In the genomic region with DNA sequence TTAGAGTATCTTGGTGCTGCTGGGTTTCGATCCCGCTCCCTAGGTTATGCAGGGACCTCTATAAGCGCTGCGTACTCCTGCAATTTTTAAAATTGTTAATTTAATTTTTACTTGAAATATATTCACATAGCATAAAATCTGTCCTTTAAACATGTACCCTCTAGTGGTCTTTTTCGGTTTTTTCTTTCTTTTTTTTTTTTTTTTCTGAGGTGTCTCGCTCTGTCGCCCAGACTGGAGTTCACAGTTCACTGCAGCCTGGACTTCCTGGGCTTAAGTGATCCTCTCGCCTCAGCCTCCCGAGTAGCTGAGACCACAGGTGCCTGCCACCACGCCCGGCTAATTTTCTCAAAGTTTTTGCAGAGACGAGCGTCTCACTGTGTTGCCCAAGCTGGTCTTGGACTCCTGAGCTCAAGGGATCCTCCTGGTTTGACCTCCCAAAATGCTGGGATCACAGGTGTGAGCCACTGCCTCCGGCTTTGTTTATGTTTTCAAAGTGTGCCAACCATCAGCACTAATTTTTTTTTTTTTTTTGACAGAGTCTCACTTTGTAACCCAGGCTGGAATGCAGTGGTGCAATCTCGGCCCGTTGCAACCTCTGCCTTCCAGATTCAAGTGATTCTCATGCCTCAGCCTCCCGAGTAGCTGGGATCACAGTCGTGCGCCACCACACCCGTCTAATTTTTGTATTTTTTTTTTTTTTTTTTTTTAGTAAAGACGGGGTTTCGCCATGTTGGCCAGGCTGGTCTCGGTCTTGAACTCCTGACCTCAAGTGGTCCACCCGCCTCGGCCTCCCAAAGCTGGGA, we compare ENCODE assay signal across 1 cellular context.
TF ChIP-seq lines count a peak whose summit lies in the region.

No MANE protein-coding gene starts in this region.

TF ChIP-seq in HepG2, 621 proteins besides CTCF, POLR2A, EP300 and RAD21 (continued from another document and continues in another):
- TF ChIP-seq, protein P1, sequence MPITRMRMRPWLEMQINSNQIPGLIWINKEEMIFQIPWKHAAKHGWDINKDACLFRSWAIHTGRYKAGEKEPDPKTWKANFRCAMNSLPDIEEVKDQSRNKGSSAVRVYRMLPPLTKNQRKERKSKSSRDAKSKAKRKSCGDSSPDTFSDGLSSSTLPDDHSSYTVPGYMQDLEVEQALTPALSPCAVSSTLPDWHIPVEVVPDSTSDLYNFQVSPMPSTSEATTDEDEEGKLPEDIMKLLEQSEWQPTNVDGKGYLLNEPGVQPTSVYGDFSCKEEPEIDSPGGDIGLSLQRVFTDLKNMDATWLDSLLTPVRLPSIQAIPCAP (CRISPR knock-in tag; IDR thresholded peaks at IDR 0.05; ENCODE audit: low read depth), result no peak
- TF ChIP-seq CCAR2 (optimal IDR thresholded peaks at IDR 0.05; ENCODE audit: low read depth, low read length) (no peak), CSRNP1 (CRISPR knock-in tag; IDR thresholded peaks at IDR 0.05) (no peak), HMGXB3 (CRISPR knock-in tag; IDR thresholded peaks at IDR 0.05; ENCODE audit: borderline replicate concordance) (no peak; the same call in 1 of the 2 replicates), ZNF275 (CRISPR knock-in tag; IDR thresholded peaks at IDR 0.05; ENCODE audit: borderline replicate concordance) (peak; percentile 4; the same call in 1 of the 2 replicates), ZNF784 (CRISPR knock-in tag; IDR thresholded peaks at IDR 0.05; ENCODE audit: borderline replicate concordance) (peak; percentile 44; the same call in 1 of the 2 replicates), ZXDC (CRISPR knock-in tag; IDR thresholded peaks at IDR 0.05) (no peak), CEBPG (CRISPR knock-in tag; IDR thresholded peaks at IDR 0.05) (no peak), ZNF224 (CRISPR knock-in tag; IDR thresholded peaks at IDR 0.05) (no peak), KLF12 (CRISPR knock-in tag; IDR thresholded peaks at IDR 0.05; ENCODE audit: borderline replicate concordance) (0 out of 2 replicates have a peak, but pooled peaks have one; percentile 9), GABPB1 (CRISPR knock-in tag; IDR thresholded peaks at IDR 0.05) (0 out of 2 replicates have a peak, but pooled peaks have one; percentile 8), SSRP1 (CRISPR knock-in tag; IDR thresholded peaks at IDR 0.05) (no peak), ZNF234 (CRISPR knock-in tag; conservative IDR thresholded peaks at IDR 0.05) (no peak), ESRRA (CRISPR knock-in tag; IDR thresholded peaks at IDR 0.05; ENCODE audit: low read depth) (no peak; the same call in 1 of the 2 replicates), ZNF607 (CRISPR knock-in tag; IDR thresholded peaks at IDR 0.05; ENCODE audit: borderline replicate concordance) (no peak), NAIF1 (CRISPR knock-in tag; IDR thresholded peaks at IDR 0.05; ENCODE audit: borderline replicate concordance) (no peak), ZNF235 (CRISPR knock-in tag; IDR thresholded peaks at IDR 0.05; ENCODE audit: borderline replicate concordance) (no peak), KLF11 (CRISPR knock-in tag; IDR thresholded peaks at IDR 0.05) (no peak), HNRNPUL1 (IDR thresholded peaks at IDR 0.05; ENCODE audit: low read depth, low read length) (no peak), ZFP90 (CRISPR knock-in tag; IDR thresholded peaks at IDR 0.05; ENCODE audit: borderline replicate concordance) (0 out of 2 replicates have a peak, but pooled peaks have one; percentile 64), ZNF121 (CRISPR knock-in tag; IDR thresholded peaks at IDR 0.05) (peak; percentile 76), EED (CRISPR knock-in tag; IDR thresholded peaks at IDR 0.05) (no peak), TAF1 (CRISPR knock-in tag; IDR thresholded peaks at IDR 0.05) (no peak), HOXA3 (CRISPR knock-in tag; IDR thresholded peaks at IDR 0.05) (no peak; the same call in none of the 2 replicates), ZNF317 (CRISPR knock-in tag; IDR thresholded peaks at IDR 0.05) (0 out of 2 replicates have a peak, but pooled peaks have one; percentile 51), ETV5 (CRISPR knock-in tag; IDR thresholded peaks at IDR 0.05; ENCODE audit: borderline replicate concordance) (no peak), NONO (IDR thresholded peaks at IDR 0.05) (no peak), NONO (CRISPR knock-in tag; conservative IDR thresholded peaks at IDR 0.05) (no peak; the same call in 1 of the 2 replicates), CC2D1A (CRISPR knock-in tag; IDR thresholded peaks at IDR 0.05) (no peak), ATAD3A (CRISPR knock-in tag; IDR thresholded peaks at IDR 0.05) (no peak), SP2 (CRISPR knock-in tag; IDR thresholded peaks at IDR 0.05) (no peak), ISL2 (CRISPR knock-in tag; IDR thresholded peaks at IDR 0.05) (0 out of 2 replicates have a peak, but pooled peaks have one; percentile 7), U2AF1 (optimal IDR thresholded peaks at IDR 0.05; ENCODE audit: low read depth, low read length) (no peak), TBX2 (CRISPR knock-in tag; IDR thresholded peaks at IDR 0.05; ENCODE audit: borderline replicate concordance) (peak; percentile 6; the same call in 1 of the 2 replicates), THRA (CRISPR knock-in tag; IDR thresholded peaks at IDR 0.05; ENCODE audit: borderline replicate concordance) (no peak), ZNF546 (CRISPR knock-in tag; conservative IDR thresholded peaks at IDR 0.05) (no peak), KDM5B (CRISPR knock-in tag; IDR thresholded peaks at IDR 0.05; ENCODE audit: borderline replicate concordance) (no peak; the same call in 1 of the 2 replicates), HES4 (CRISPR knock-in tag; IDR thresholded peaks at IDR 0.05; ENCODE audit: borderline replicate concordance) (peak; percentile 14; the same call in 1 of the 2 replicates)
- TF ChIP-seq, protein P2, sequence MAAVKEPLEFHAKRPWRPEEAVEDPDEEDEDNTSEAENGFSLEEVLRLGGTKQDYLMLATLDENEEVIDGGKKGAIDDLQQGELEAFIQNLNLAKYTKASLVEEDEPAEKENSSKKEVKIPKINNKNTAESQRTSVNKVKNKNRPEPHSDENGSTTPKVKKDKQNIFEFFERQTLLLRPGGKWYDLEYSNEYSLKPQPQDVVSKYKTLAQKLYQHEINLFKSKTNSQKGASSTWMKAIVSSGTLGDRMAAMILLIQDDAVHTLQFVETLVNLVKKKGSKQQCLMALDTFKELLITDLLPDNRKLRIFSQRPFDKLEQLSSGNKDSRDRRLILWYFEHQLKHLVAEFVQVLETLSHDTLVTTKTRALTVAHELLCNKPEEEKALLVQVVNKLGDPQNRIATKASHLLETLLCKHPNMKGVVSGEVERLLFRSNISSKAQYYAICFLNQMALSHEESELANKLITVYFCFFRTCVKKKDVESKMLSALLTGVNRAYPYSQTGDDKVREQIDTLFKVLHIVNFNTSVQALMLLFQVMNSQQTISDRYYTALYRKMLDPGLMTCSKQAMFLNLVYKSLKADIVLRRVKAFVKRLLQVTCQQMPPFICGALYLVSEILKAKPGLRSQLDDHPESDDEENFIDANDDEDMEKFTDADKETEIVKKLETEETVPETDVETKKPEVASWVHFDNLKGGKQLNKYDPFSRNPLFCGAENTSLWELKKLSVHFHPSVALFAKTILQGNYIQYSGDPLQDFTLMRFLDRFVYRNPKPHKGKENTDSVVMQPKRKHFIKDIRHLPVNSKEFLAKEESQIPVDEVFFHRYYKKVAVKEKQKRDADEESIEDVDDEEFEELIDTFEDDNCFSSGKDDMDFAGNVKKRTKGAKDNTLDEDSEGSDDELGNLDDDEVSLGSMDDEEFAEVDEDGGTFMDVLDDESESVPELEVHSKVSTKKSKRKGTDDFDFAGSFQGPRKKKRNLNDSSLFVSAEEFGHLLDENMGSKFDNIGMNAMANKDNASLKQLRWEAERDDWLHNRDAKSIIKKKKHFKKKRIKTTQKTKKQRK (IDR thresholded peaks at IDR 0.05; ENCODE audit: low read length), result no peak
